In genomic region chr1:29237906-29238600, GRCh38 we compare ENCODE assay signal across 8 cellular contexts. TPM values are rescaled to one million over a fixed set of nuclear protein-coding genes. Genes with fewer than 3 reads are reported as not detected.
DNase-seq lines count a peak whose midpoint lies in the region; ATAC-seq, FAIRE-seq and TF ChIP-seq lines count a peak whose summit lies in the region.

No MANE protein-coding gene starts in this region.

- peaks cover 42% of the 10 kb centered on the region for H3K27me3 Mint-ChIP-seq in activated CD8-positive, alpha-beta T cell treated with anti-CD3 and anti-CD28 coated beads for 36 hours

- WGBS in SK-N-SH (ENCODE audit: low lambda C conversion rate) = 39% methylated on average over 41 of the region's 84 CpGs

- no peaks in the 10 kb centered on the region for H3K9me2 ChIP-seq in SK-N-SH

- intact Hi-C loops in activated CD8-positive, alpha-beta T cell treated with anti-CD3 and anti-CD28 coated beads for 36 hours (cut with micrococcal nuclease) = no loop called here

- H3K4me3 ChIP-seq in SK-N-SH (ENCODE audit: low read depth in 2 of 2, low read length in 1 of 2) (peak overlapping the region; percentile 39 to 49; a peak in 3 of 4 replicates), osteoblast (ENCODE audit: insufficient read depth, low read length) (peak overlapping the region; percentile 63)

- no peak overlapping the region for H3K9ac ChIP-seq in SK-N-SH

- H3K27me3 ChIP-seq in SK-N-SH (ENCODE audit: insufficient read depth) (peaks cover 6% of the 10 kb centered on the region), osteoblast (ENCODE audit: insufficient read depth, low read length) (peaks cover 22% of the 10 kb centered on the region)

- TF ChIP-seq RAD21 in SK-N-SH (IDR thresholded peaks at IDR 0.05; ENCODE audit: low read length) = no peak

- no peaks in the 10 kb centered on the region for H4K20me1 ChIP-seq in SK-N-SH (ENCODE audit: insufficient read depth)
- no peaks in the 10 kb centered on the region for H4K20me1 ChIP-seq in osteoblast (ENCODE audit: insufficient read depth, low read length)

- peak overlapping the region; percentile 65 for H3K4me3 Mint-ChIP-seq in activated CD8-positive, alpha-beta T cell treated with anti-CD3 and anti-CD28 coated beads for 36 hours

- peak overlapping the region; percentile 45; the same call in 1 of the 2 replicates for H3K4me2 ChIP-seq in SK-N-SH
- peak overlapping the region; percentile 72 for H3K4me2 ChIP-seq in osteoblast (ENCODE audit: insufficient read depth, low read length)

- no peaks in the 10 kb centered on the region for H3K9me3 Mint-ChIP-seq in activated CD8-positive, alpha-beta T cell treated with anti-CD3 and anti-CD28 coated beads for 36 hours

- H3K4me1 ChIP-seq in SK-N-SH (ENCODE audit: control insufficient read depth in 1 of 2, insufficient read depth in 2 of 2, low read depth in 1 of 2, low read length in 1 of 2) (peaks cover 4 to 36% of the 10 kb centered on the region in 2 experiments; a peak in 2 of 4 replicates), osteoblast (ENCODE audit: insufficient read depth, low read length) (peaks cover 11% of the 10 kb centered on the region)

- 0 out of 2 replicates have a peak overlapping the region, but pooled peaks have one; percentile 24 for H2AFZ ChIP-seq in SK-N-SH (ENCODE audit: low read depth)
- peak overlapping the region; percentile 82 for H2AFZ ChIP-seq in osteoblast (ENCODE audit: low read length)

- no peaks in the 10 kb centered on the region for H3K79me2 ChIP-seq in SK-N-SH (ENCODE audit: insufficient read depth)
- H3K79me2 ChIP-seq in osteoblast (ENCODE audit: insufficient read depth, low read length) = no peaks in the 10 kb centered on the region

- H3F3A ChIP-seq in SK-N-SH (replicated peaks; ENCODE audit: insufficient read depth) = no peaks in the 10 kb centered on the region

- DNase-seq in SK-N-SH (peak; percentile 80), frontal cortex (ENCODE audit: low spot score in 2 of 2) (peak; percentile 50 to 54), osteoblast (ENCODE audit: insufficient read length, low spot score, missing footprints) (peak; percentile 95), NCI-H2029 treated with DMSO at 0.1 percent for 48 hours (lab: John Stamatoyannopoulos, UW) (no peak)
- peak; percentile 13 for DNase-seq in activated CD8-positive, alpha-beta T cell treated with anti-CD3 and anti-CD28 coated beads for 36 hours

- TF ChIP-seq EP300 in SK-N-SH (IDR thresholded peaks at IDR 0.05; ENCODE audit: borderline replicate concordance in 1 of 2, low read depth in 1 of 2, low read length in 1 of 2) = no peak

- no peak for TF ChIP-seq CTCF in SK-N-SH (IDR thresholded peaks at IDR 0.05)
- TF ChIP-seq CTCF in activated CD8-positive, alpha-beta T cell treated with anti-CD3 and anti-CD28 coated beads for 36 hours (IDR thresholded peaks at IDR 0.05) = no peak
- no peak for TF ChIP-seq CTCF in osteoblast (IDR thresholded peaks at IDR 0.05; ENCODE audit: extremely low read depth, low read depth, low read length)

- H3K27ac ChIP-seq in SK-N-SH (ENCODE audit: low read depth in 2 of 2, low read length in 1 of 2) = peak overlapping the region in 1 of 2 experiments; percentile 29; a peak in 2 of 4 replicates
- H3K27ac ChIP-seq in osteoblast (ENCODE audit: low read depth, low read length) = no peak overlapping the region

- FAIRE-seq in frontal cortex (lab: Jason Lieb, UNC) = no peak

- CTCF ChIA-PET in SK-N-SH (lab: Yijun Ruan, JAX) = interaction anchor here (0.7 to 3.7 kb wide), 6 partner anchors 414 to 883 kb away, joined by 3 to 26 read pairs (median 5); no protein-coding TSS in a partner anchor
- CTCF ChIA-PET in activated CD8-positive, alpha-beta T cell treated with anti-CD3 and anti-CD28 coated beads for 36 hours (lab: Charles Lee) = no interaction called here

- H3K36me3 Mint-ChIP-seq in activated CD8-positive, alpha-beta T cell treated with anti-CD3 and anti-CD28 coated beads for 36 hours (ENCODE audit: low read depth) = peaks cover 3% of the 10 kb centered on the region

- H3K36me3 ChIP-seq in SK-N-SH (replicated peaks in 1 of 2; ENCODE audit: control insufficient read depth in 1 of 2, insufficient read depth in 2 of 2, low read length in 1 of 2) (no peaks in the 10 kb centered on the region), osteoblast (ENCODE audit: insufficient read depth, low read length) (no peaks in the 10 kb centered on the region)

- peaks cover 13% of the 10 kb centered on the region for H3K4me1 Mint-ChIP-seq in activated CD8-positive, alpha-beta T cell treated with anti-CD3 and anti-CD28 coated beads for 36 hours (ENCODE audit: low read depth)

- ATAC-seq in SK-N-SH treated with all-trans-retinoic acid at 6 μM for 48 hours = no peak
- ATAC-seq in activated CD8-positive, alpha-beta T cell treated with anti-CD3 and anti-CD28 coated beads for 36 hours = no peak
- no peak for ATAC-seq in HG02798 (IDR thresholded peaks at IDR 0.05; ENCODE audit: poor library complexity, unreplicated experiment)
- no peak for ATAC-seq in GM19023 (IDR thresholded peaks at IDR 0.05; ENCODE audit: unreplicated experiment)

- POLR2A ChIA-PET in SK-N-SH (lab: Yijun Ruan, JAX) = interaction anchor here (0.6 kb wide), 1 partner anchor 618 kb away, joined by 3 read pairs; no protein-coding TSS in a partner anchor
- POLR2A ChIA-PET in activated CD8-positive, alpha-beta T cell treated with anti-CD3 and anti-CD28 coated beads for 36 hours (lab: Charles Lee) = no interaction called here

- H3K27ac Mint-ChIP-seq in activated CD8-positive, alpha-beta T cell treated with anti-CD3 and anti-CD28 coated beads for 36 hours = no peak overlapping the region

- H3K9me3 ChIP-seq in SK-N-SH = no peaks in the 10 kb centered on the region
- H3K9me3 ChIP-seq in osteoblast (ENCODE audit: low read depth, low read length) = no peaks in the 10 kb centered on the region

TF ChIP-seq in SK-N-SH, 30 proteins besides CTCF, POLR2A, EP300 and RAD21:
- no peak for TF ChIP-seq RXRA (IDR thresholded peaks at IDR 0.05; ENCODE audit: borderline replicate concordance, low read depth)
- no peak for TF ChIP-seq GATA2 (CRISPR knock-in tag; IDR thresholded peaks at IDR 0.05)
- no peak for TF ChIP-seq FOXJ3 (CRISPR knock-in tag; IDR thresholded peaks at IDR 0.05)
- TF ChIP-seq JUND (IDR thresholded peaks at IDR 0.05) = no peak
- TF ChIP-seq POLR2AphosphoS5 (IDR thresholded peaks at IDR 0.05; ENCODE audit: low read depth, low read length) = no peak

TF ChIP-seq in SK-N-SH treated with all-trans-retinoic acid at 6 μM for 48 hours, 23 proteins besides CTCF, POLR2A, EP300 and RAD21 (continues in another document):
- TF ChIP-seq RARB (CRISPR knock-in tag; IDR thresholded peaks at IDR 0.05) = no peak
- no peak for TF ChIP-seq TOX (CRISPR knock-in tag; IDR thresholded peaks at IDR 0.05; ENCODE audit: borderline replicate concordance)
- TF ChIP-seq ZFP30 (CRISPR knock-in tag; IDR thresholded peaks at IDR 0.05) = no peak
- TF ChIP-seq CSDC2 (CRISPR knock-in tag; IDR thresholded peaks at IDR 0.05) = no peak
- TF ChIP-seq, protein P1, sequence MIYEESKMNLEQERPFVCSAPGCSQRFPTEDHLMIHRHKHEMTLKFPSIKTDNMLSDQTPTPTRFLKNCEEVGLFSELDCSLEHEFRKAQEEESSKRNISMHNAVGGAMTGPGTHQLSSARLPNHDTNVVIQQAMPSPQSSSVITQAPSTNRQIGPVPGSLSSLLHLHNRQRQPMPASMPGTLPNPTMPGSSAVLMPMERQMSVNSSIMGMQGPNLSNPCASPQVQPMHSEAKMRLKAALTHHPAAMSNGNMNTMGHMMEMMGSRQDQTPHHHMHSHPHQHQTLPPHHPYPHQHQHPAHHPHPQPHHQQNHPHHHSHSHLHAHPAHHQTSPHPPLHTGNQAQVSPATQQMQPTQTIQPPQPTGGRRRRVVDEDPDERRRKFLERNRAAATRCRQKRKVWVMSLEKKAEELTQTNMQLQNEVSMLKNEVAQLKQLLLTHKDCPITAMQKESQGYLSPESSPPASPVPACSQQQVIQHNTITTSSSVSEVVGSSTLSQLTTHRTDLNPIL (CRISPR knock-in tag; IDR thresholded peaks at IDR 0.05; ENCODE audit: low read depth) = no peak
- TF ChIP-seq, protein P2, sequence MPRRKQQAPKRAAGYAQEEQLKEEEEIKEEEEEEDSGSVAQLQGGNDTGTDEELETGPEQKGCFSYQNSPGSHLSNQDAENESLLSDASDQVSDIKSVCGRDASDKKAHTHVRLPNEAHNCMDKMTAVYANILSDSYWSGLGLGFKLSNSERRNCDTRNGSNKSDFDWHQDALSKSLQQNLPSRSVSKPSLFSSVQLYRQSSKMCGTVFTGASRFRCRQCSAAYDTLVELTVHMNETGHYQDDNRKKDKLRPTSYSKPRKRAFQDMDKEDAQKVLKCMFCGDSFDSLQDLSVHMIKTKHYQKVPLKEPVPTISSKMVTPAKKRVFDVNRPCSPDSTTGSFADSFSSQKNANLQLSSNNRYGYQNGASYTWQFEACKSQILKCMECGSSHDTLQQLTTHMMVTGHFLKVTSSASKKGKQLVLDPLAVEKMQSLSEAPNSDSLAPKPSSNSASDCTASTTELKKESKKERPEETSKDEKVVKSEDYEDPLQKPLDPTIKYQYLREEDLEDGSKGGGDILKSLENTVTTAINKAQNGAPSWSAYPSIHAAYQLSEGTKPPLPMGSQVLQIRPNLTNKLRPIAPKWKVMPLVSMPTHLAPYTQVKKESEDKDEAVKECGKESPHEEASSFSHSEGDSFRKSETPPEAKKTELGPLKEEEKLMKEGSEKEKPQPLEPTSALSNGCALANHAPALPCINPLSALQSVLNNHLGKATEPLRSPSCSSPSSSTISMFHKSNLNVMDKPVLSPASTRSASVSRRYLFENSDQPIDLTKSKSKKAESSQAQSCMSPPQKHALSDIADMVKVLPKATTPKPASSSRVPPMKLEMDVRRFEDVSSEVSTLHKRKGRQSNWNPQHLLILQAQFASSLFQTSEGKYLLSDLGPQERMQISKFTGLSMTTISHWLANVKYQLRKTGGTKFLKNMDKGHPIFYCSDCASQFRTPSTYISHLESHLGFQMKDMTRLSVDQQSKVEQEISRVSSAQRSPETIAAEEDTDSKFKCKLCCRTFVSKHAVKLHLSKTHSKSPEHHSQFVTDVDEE (CRISPR knock-in tag; IDR thresholded peaks at IDR 0.05) = no peak

RNA-seq across cellular contexts. Expression of gene PTPRU, which starts 1.7 kb away (rescaled TPM):
- polyA plus RNA-seq in SK-N-SH (2012; rRNA removed) = 2.9 and 3.5 TPM in 2 replicates
- polyA plus RNA-seq in SK-N-SH (2012; cell fraction: cytosol; rRNA removed) = 1.5 and 2.9 TPM in 2 replicates
- polyA plus RNA-seq in SK-N-SH (2012; cell fraction: nucleus; rRNA removed) = 6.8 and 12.6 TPM in 2 replicates
- total RNA-seq in activated CD8-positive, alpha-beta T cell treated with anti-CD3 and anti-CD28 coated beads for 36 hours = under 1 TPM; 0.56 to 0.74 TPM
- total RNA-seq in frontal cortex = 30.2 TPM
- total RNA-seq in osteoblast = 9.4 and 16.2 TPM in 2 replicates

RNA-seq across cellular contexts. Expression of gene MECR, which starts 7.3 kb away (rescaled TPM):
- polyA plus RNA-seq in SK-N-SH (2012; rRNA removed) = 38.3 and 38.7 TPM in 2 replicates
- polyA plus RNA-seq in SK-N-SH (2012; cell fraction: cytosol; rRNA removed) = 28.6 and 32.9 TPM in 2 replicates
- polyA plus RNA-seq in SK-N-SH (2012; cell fraction: nucleus; rRNA removed) = 48.3 and 55.4 TPM in 2 replicates
- total RNA-seq in activated CD8-positive, alpha-beta T cell treated with anti-CD3 and anti-CD28 coated beads for 36 hours = 10 to 100 TPM; 42.2 to 43.5 TPM
- total RNA-seq in frontal cortex (13.5 TPM), osteoblast (23.5 and 25.6 TPM in 2 replicates)

RNA-seq across cellular contexts. Expression of gene SRSF4, which starts 56.4 kb away (rescaled TPM):
- polyA plus RNA-seq in SK-N-SH (2012; rRNA removed) = 55.3 and 62.6 TPM in 2 replicates
- polyA plus RNA-seq in SK-N-SH (2012; cell fraction: cytosol; rRNA removed) = 68.6 and 73.7 TPM in 2 replicates
- 125 and 196 TPM in 2 replicates for polyA plus RNA-seq in SK-N-SH (2012; cell fraction: nucleus; rRNA removed)
- total RNA-seq in activated CD8-positive, alpha-beta T cell treated with anti-CD3 and anti-CD28 coated beads for 36 hours = 100 to 1,000 TPM; 121 to 123 TPM
- total RNA-seq in frontal cortex = 49.7 TPM
- total RNA-seq in osteoblast = 27.9 and 30.4 TPM in 2 replicates
